ENCODE assay signal across 8 cellular contexts in the genomic region with DNA sequence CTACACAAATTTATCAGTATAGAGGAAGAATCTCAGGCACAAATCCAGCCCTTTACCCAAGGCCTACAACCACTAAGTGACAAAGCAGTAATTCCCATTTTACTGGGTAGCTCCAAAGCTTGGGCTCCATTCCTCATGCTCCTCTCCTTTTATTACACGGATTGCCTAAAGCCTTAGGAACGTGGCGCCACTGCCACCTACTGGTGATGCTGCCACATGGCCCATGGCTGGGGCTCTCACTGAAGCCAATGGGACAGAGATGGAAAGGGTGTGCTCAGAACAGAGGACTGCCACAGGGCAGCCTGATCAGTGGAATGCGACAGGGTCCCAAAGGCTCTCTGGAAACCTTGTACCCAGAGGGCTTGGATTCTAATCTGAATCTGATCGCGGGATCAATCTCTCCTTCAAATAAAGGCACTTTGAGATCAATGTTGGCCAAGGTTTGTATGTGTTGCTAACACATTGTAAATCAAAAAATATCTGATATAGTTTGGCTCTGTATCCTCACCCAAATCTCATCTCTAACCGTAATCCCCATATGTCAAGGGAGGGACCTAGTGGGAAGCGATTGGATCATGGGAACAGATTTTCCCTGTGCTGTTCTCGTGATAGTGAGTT. TPM values are rescaled to one million over a fixed set of nuclear protein-coding genes. Genes with fewer than 3 reads are reported as not detected.
A peak's percentile ranks its signal among the peaks of the same experiment; 100 is the strongest.
DNase-seq lines count a peak whose midpoint lies in the region; ATAC-seq, FAIRE-seq and TF ChIP-seq lines count a peak whose summit lies in the region.

No MANE protein-coding gene starts in this region.

- H3K79me2 ChIP-seq in astrocyte (ENCODE audit: insufficient read depth, low read length) = no peaks in the 10 kb centered on the region
- H3K79me2 ChIP-seq in hepatocyte = no peaks in the 10 kb centered on the region

- no peaks in the 10 kb centered on the region for H3K9me3 ChIP-seq in astrocyte (ENCODE audit: insufficient read depth, low read depth, low read length)
- H3K9me3 ChIP-seq in hepatocyte (ENCODE audit: low read depth) = no peaks in the 10 kb centered on the region

- no peak overlapping the region for H3K4me3 ChIP-seq in astrocyte (ENCODE audit: insufficient read depth, low read depth, low read length)
- no peak overlapping the region for H3K4me3 ChIP-seq in hepatocyte
- no peak overlapping the region for H3K4me3 ChIP-seq in skeletal muscle cell (ENCODE audit: low read depth, low read length)

- H3K27ac ChIP-seq in astrocyte (ENCODE audit: low read depth, low read length) = no peak overlapping the region
- no peak overlapping the region for H3K27ac ChIP-seq in hepatocyte

- H3K4me1 ChIP-seq in astrocyte (ENCODE audit: insufficient read depth, low read length) (no peaks in the 10 kb centered on the region), hepatocyte (ENCODE audit: insufficient read depth) (no peaks in the 10 kb centered on the region)

- no peaks in the 10 kb centered on the region for H3K4me1 Mint-ChIP-seq in HFFc6 (ENCODE audit: low read depth)
- H3K4me1 Mint-ChIP-seq in astrocyte (ENCODE audit: low read depth, unreplicated experiment) = no peaks in the 10 kb centered on the region

- H4K20me1 ChIP-seq in astrocyte (ENCODE audit: insufficient read depth, low read length) (no peaks in the 10 kb centered on the region), hepatocyte (ENCODE audit: insufficient read depth, poor library complexity, severe bottlenecking) (no peaks in the 10 kb centered on the region)

- DNase-seq in G401 (ENCODE audit: low spot score) = peak; percentile 85
- peak; percentile 72 for DNase-seq in HFFc6
- DNase-seq in NCI-H187 treated with DMSO at 0.1 percent for 48 hours (lab: John Stamatoyannopoulos, UW) = peak; percentile 12
- DNase-seq in T1000 (lab: John Stamatoyannopoulos, UW) = peak; percentile 62
- peak; percentile 14 for DNase-seq in astrocyte (ENCODE audit: low read depth)
- DNase-seq in hepatocyte (ENCODE audit: low spot score) = peak; percentile 91
- DNase-seq in skeletal muscle cell (ENCODE audit: low read depth) = peak; percentile 9

- H3K9me2 ChIP-seq in hepatocyte (replicated peaks; ENCODE audit: insufficient read depth) = no peaks in the 10 kb centered on the region

- H3K4me2 ChIP-seq in astrocyte (ENCODE audit: low read length) (no peak overlapping the region), hepatocyte (no peak overlapping the region)

- no peak overlapping the region for H2AFZ ChIP-seq in astrocyte (ENCODE audit: low read depth, low read length)
- no peak overlapping the region for H2AFZ ChIP-seq in hepatocyte

- H3K27me3 Mint-ChIP-seq in HFFc6 (ENCODE audit: insufficient read depth) = peaks cover 44% of the 10 kb centered on the region
- peaks cover 38% of the 10 kb centered on the region for H3K27me3 Mint-ChIP-seq in astrocyte (ENCODE audit: low read depth, unreplicated experiment)

- H3K9me3 Mint-ChIP-seq in HFFc6 (no peaks in the 10 kb centered on the region), astrocyte (ENCODE audit: unreplicated experiment) (no peaks in the 10 kb centered on the region)

- H3K27ac Mint-ChIP-seq in HFFc6 (no peak overlapping the region), astrocyte (ENCODE audit: unreplicated experiment) (no peak overlapping the region)

- H3K4me3 Mint-ChIP-seq in HFFc6 = no peak overlapping the region
- no peak overlapping the region for H3K4me3 Mint-ChIP-seq in astrocyte (ENCODE audit: unreplicated experiment)

- no peak overlapping the region for H3K9ac ChIP-seq in astrocyte (ENCODE audit: low read length)

- H3K36me3 ChIP-seq in astrocyte (ENCODE audit: insufficient read depth, low read length) (no peaks in the 10 kb centered on the region), hepatocyte (replicated peaks; ENCODE audit: insufficient read depth, low read depth) (no peaks in the 10 kb centered on the region)

- H3K27me3 ChIP-seq in astrocyte (ENCODE audit: insufficient read depth, low read length) (peaks cover 16% of the 10 kb centered on the region), hepatocyte (peaks cover 27% of the 10 kb centered on the region)

- TF ChIP-seq CTCF in HFFc6 (IDR thresholded peaks at IDR 0.05) (peak; percentile 97), astrocyte (IDR thresholded peaks at IDR 0.05; ENCODE audit: insufficient read depth, low read depth, low read length) (peak; percentile 98), hepatocyte (IDR thresholded peaks at IDR 0.05; ENCODE audit: poor library complexity) (peak; percentile 97)

- in situ Hi-C loops in G401 (cut with HindIII; ENCODE audit: low sequenced_read_pairs) = no loop called here

- H3K36me3 Mint-ChIP-seq in HFFc6 (ENCODE audit: low read depth) (no peaks in the 10 kb centered on the region), astrocyte (ENCODE audit: low read depth, unreplicated experiment) (no peaks in the 10 kb centered on the region)

- 29% methylated on average over 9 of the region's 9 CpGs for WGBS in hepatocyte (ENCODE audit: low lambda C conversion rate, missing lambda C conversion rate)

- ATAC-seq in HG03097 (IDR thresholded peaks at IDR 0.05; ENCODE audit: low FRiP score, unreplicated experiment) = no peak

- no peak for FAIRE-seq in astrocyte (lab: Jason Lieb, UNC)

RNA-seq across cellular contexts. Expression of gene LYZL4, which starts 33.5 kb away (rescaled TPM):
- not detected in 2 replicates for total RNA-seq in G401 (2014; rRNA removed; shearing (Covaris generic))
- total RNA-seq in HFFc6 (2021; fragmentation: NEBNext Ultra II Directional; extraction: Animal tissue kit (Norgen Biotek cat#: 25700)) = not detected
- total RNA-seq in astrocyte = not detected in 2 replicates
- not detected in 2 replicates for total RNA-seq in hepatocyte
- polyA plus RNA-seq in hepatocyte = not detected in 2 replicates

RNA-seq across cellular contexts. Expression of gene VIPR1, which starts 58.5 kb away (rescaled TPM):
- 0.14 TPM in 1 of 2 replicates, not detected in the other for total RNA-seq in G401 (2014; rRNA removed; shearing (Covaris generic))
- not detected for total RNA-seq in HFFc6 (2021; fragmentation: NEBNext Ultra II Directional; extraction: Animal tissue kit (Norgen Biotek cat#: 25700))
- total RNA-seq in astrocyte = 0.68 TPM in 1 of 2 replicates, not detected in the other
- 12.2 and 19.2 TPM in 2 replicates for total RNA-seq in hepatocyte
- 17.3 and 17.5 TPM in 2 replicates for polyA plus RNA-seq in hepatocyte

Comparison
In these comparisons a context has a peak if more than half of its experiments do, and no peak if none do; other contexts are left out.
1. DNase-seq: peak in every context shown above with its lines; median percentile 91 in hepatocyte; 85 in G401; 72 in HFFc6; 62 in T1000; 14 in astrocyte; 12 in NCI-H187 treated with DMSO at 0.1 percent for 48 hours; 9 in skeletal muscle cell.